In genomic region chr4:108762559-108763225, GRCh38 we compare ENCODE assay signal across 1 cellular context.
A peak's percentile ranks its signal among the peaks of the same experiment; 100 is the strongest.
TF ChIP-seq lines count a peak whose summit lies in the region.

Gene ETNPPL (minus strand): TSS chr4:108763053. CDS start chr4:108762898, 155 bp downstream.

TF ChIP-seq in HepG2, 621 proteins besides CTCF, POLR2A, EP300 and RAD21 (continued from another document and continues in another):
- peak; percentile 12; the same call in 1 of the 2 replicates for TF ChIP-seq PAXIP1 (CRISPR knock-in tag; conservative IDR thresholded peaks at IDR 0.05)
- no peak; the same call in 1 of the 2 replicates for TF ChIP-seq BCL3 (CRISPR knock-in tag; IDR thresholded peaks at IDR 0.05)
- TF ChIP-seq KMT2A (CRISPR knock-in tag; IDR thresholded peaks at IDR 0.05), result peak; percentile 33; the same call in 1 of the 2 replicates
- no peak for TF ChIP-seq ZFP62 (CRISPR knock-in tag; IDR thresholded peaks at IDR 0.05)
- TF ChIP-seq TOPORS (CRISPR knock-in tag; IDR thresholded peaks at IDR 0.05), result peak; percentile 8; the same call in 1 of the 2 replicates
- no peak for TF ChIP-seq ZNF207 (IDR thresholded peaks at IDR 0.05; ENCODE audit: borderline replicate concordance)
- no peak for TF ChIP-seq ZNF737 (CRISPR knock-in tag; IDR thresholded peaks at IDR 0.05; ENCODE audit: borderline replicate concordance)
- TF ChIP-seq CREM (IDR thresholded peaks at IDR 0.05), result no peak
- TF ChIP-seq CREM (CRISPR knock-in tag; IDR thresholded peaks at IDR 0.05), result no peak
- TF ChIP-seq ZNF687 (CRISPR knock-in tag; IDR thresholded peaks at IDR 0.05), result peak; percentile 89
- TF ChIP-seq ZBTB33 (CRISPR knock-in tag; IDR thresholded peaks at IDR 0.05), result no peak
- no peak for TF ChIP-seq TRAFD1 (CRISPR knock-in tag; IDR thresholded peaks at IDR 0.05; ENCODE audit: borderline replicate concordance)
- TF ChIP-seq HNRNPL (IDR thresholded peaks at IDR 0.05; ENCODE audit: low read depth, low read length), result peak; percentile 69; the same call in 1 of the 2 replicates
- TF ChIP-seq ZNF335 (CRISPR knock-in tag; IDR thresholded peaks at IDR 0.05), result no peak
- TF ChIP-seq PITX1 (CRISPR knock-in tag; IDR thresholded peaks at IDR 0.05), result peak; percentile 51; the same call in 1 of the 2 replicates
- no peak for TF ChIP-seq ZNF30 (CRISPR knock-in tag; IDR thresholded peaks at IDR 0.05)
- no peak; the same call in 1 of the 2 replicates for TF ChIP-seq RFXAP (CRISPR knock-in tag; IDR thresholded peaks at IDR 0.05; ENCODE audit: borderline replicate concordance)
- no peak for TF ChIP-seq TOE1 (CRISPR knock-in tag; IDR thresholded peaks at IDR 0.05)
- no peak for TF ChIP-seq ONECUT2 (CRISPR knock-in tag; IDR thresholded peaks at IDR 0.05)
- no peak for TF ChIP-seq TAF15 (IDR thresholded peaks at IDR 0.05; ENCODE audit: low read depth, low read length, poor library complexity, severe bottlenecking)
- TF ChIP-seq GLMP (CRISPR knock-in tag; IDR thresholded peaks at IDR 0.05; ENCODE audit: borderline replicate concordance), result no peak
- TF ChIP-seq ZHX1 (CRISPR knock-in tag; IDR thresholded peaks at IDR 0.05; ENCODE audit: low read depth), result peak; percentile 76
- TF ChIP-seq POLR2G (IDR thresholded peaks at IDR 0.05; ENCODE audit: low read depth, low read length), result peak; percentile 75
- no peak for TF ChIP-seq MLX (CRISPR knock-in tag; IDR thresholded peaks at IDR 0.05)
- no peak for TF ChIP-seq RFXANK (CRISPR knock-in tag; IDR thresholded peaks at IDR 0.05)
- peak; percentile 31 to 58; a peak in 2 of 4 replicates for TF ChIP-seq HMGXB4 (CRISPR knock-in tag; IDR thresholded peaks at IDR 0.05; ENCODE audit: borderline replicate concordance in 1 of 2, low read depth in 1 of 2)
- peak; percentile 80; the same call in 1 of the 2 replicates for TF ChIP-seq THAP7 (CRISPR knock-in tag; IDR thresholded peaks at IDR 0.05)
- TF ChIP-seq SRSF1 (optimal IDR thresholded peaks at IDR 0.05; ENCODE audit: low read depth, low read length), result peak; percentile 33
- no peak for TF ChIP-seq ATRX (CRISPR knock-in tag; IDR thresholded peaks at IDR 0.05; ENCODE audit: borderline replicate concordance)
- TF ChIP-seq SOX13 (IDR thresholded peaks at IDR 0.05), result no peak
- 0 out of 4 replicates have a peak, but pooled peaks of 1 of the 2 experiments have one; percentile 15 for TF ChIP-seq SOX13 (CRISPR knock-in tag; conservative IDR thresholded peaks at IDR 0.05 in 1 of 2, IDR thresholded peaks at IDR 0.05 in 1 of 2)
- peak; percentile 60; the same call in 1 of the 2 replicates for TF ChIP-seq TFDP1 (CRISPR knock-in tag; IDR thresholded peaks at IDR 0.05; ENCODE audit: borderline replicate concordance)
- TF ChIP-seq ZNF878 (CRISPR knock-in tag; IDR thresholded peaks at IDR 0.05), result no peak
- no peak for TF ChIP-seq ZNF232 (CRISPR knock-in tag; IDR thresholded peaks at IDR 0.05; ENCODE audit: borderline replicate concordance)
- TF ChIP-seq TARDBP (CRISPR knock-in tag; IDR thresholded peaks at IDR 0.05), result no peak
- no peak for TF ChIP-seq LBX2 (CRISPR knock-in tag; IDR thresholded peaks at IDR 0.05; ENCODE audit: borderline replicate concordance)
